8 cellular contexts compared by ENCODE assay signal in the genomic region with DNA sequence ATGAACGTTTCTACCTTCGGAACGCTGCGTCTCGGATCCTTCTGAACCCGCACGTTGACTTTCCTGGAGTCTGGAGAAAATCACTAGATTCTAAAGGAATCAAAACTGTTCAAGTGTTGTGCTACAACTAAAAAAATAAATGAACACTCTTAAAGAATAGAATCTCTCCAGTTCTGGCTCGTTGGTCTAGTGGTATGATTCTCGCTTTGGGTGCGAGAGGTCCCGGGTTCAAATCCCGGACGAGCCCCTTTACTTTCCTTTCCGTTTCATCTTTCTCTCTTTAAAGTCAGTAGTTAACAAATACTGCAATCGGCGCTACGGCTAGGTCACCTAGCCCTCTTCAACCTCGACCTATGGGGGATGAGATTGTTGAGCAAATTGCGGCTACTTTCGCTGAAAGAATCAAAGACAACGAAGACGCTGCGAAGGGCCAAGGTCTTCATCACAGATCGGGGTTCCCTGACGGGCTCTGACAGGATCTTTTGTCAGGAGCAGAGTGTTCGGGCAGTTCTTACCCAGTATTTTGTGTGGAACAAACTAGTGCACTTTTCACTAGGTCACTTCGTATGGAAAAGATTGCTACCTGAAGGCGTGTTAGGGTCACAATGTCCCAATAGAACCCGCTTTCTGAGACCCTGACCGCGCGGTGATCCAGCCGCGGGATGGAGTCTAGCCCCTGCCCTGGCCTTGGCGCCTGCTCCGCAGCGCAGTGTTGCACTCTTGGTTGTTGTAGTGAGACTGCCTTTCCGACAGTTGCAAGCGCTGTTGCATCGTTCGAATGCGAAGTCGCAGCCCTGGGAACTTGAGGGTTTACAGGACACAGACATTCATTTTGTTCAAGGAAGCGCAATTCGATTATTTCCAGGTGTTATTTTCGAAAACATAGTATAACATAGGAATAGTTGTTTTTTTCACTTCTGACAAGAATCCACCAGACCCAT. TPM values are rescaled to one million over a fixed set of nuclear protein-coding genes. Genes with fewer than 3 reads are reported as not detected.
DNase-seq lines count a peak whose midpoint lies in the region; ATAC-seq and TF ChIP-seq lines count a peak whose summit lies in the region.

No MANE protein-coding gene starts in this region.

- H3K9me3 ChIP-seq in Peyer's patch (no peaks in the 10 kb centered on the region), ovary (no peaks in the 10 kb centered on the region)

- peaks cover 0 to 22% (median 9%) of the 10 kb centered on the region in 4 donors for H3K4me1 ChIP-seq in Peyer's patch
- H3K4me1 ChIP-seq in ovary (ENCODE audit: insufficient read depth), result peaks cover 5% of the 10 kb centered on the region

- no peaks in the 10 kb centered on the region for H3K9me3 Mint-ChIP-seq in activated T-helper 17 cell treated with anti-CD3 and anti-CD28 coated beads, Interleukin-2, amount 50 U/mL, for 72 hours
- H3K9me3 Mint-ChIP-seq in glutamatergic neuron (ENCODE audit: unreplicated experiment), result peaks cover 21% of the 10 kb centered on the region

- H3K4me1 Mint-ChIP-seq in activated T-helper 17 cell treated with anti-CD3 and anti-CD28 coated beads, Interleukin-2, amount 50 U/mL, for 72 hours, result peaks cover 28% of the 10 kb centered on the region
- H3K4me1 Mint-ChIP-seq in glutamatergic neuron (ENCODE audit: low read depth, unreplicated experiment), result peaks cover 3% of the 10 kb centered on the region

- peak overlapping the region; percentile 98 for H3K27ac Mint-ChIP-seq in activated T-helper 17 cell treated with anti-CD3 and anti-CD28 coated beads, Interleukin-2, amount 50 U/mL, for 72 hours
- H3K27ac Mint-ChIP-seq in glutamatergic neuron (ENCODE audit: unreplicated experiment), result peak overlapping the region; percentile 86

- POLR2A ChIA-PET in BJ (lab: Charles Lee), result no interaction called here

- H3K27me3 ChIP-seq in BJ (ENCODE audit: control insufficient read depth, insufficient read depth, low read length) (peaks cover 3% of the 10 kb centered on the region), Peyer's patch (no peaks in the 10 kb centered on the region), ovary (no peaks in the 10 kb centered on the region)

- H3K27ac ChIP-seq in Peyer's patch, result no peak overlapping the region
- no peak overlapping the region for H3K27ac ChIP-seq in ovary

- intact Hi-C loops in ovary (cut with DNase I), result loop anchor here in 1 of 4 donors (5.0 kb wide), 1 partner anchor 49 kb away; a partner anchor contains a TSS

- no peak for TF ChIP-seq EP300 in ovary (IDR thresholded peaks at IDR 0.05)

- H3K36me3 ChIP-seq in BJ (ENCODE audit: control insufficient read depth, insufficient read depth, low read length) (no peaks in the 10 kb centered on the region), Peyer's patch (no peaks in the 10 kb centered on the region), ovary (no peaks in the 10 kb centered on the region)

- CTCF ChIA-PET in BJ (lab: Yijun Ruan, JAX), result interaction anchor here (0.5 to 2.4 kb wide), 3 partner anchors 13 to 51 kb away, joined by 3 to 13 read pairs (median 7); a partner anchor contains a TSS

- peak overlapping the region; percentile 11 for H3K4me3 ChIP-seq in BJ (ENCODE audit: low read depth, low read length)
- H3K4me3 ChIP-seq in Peyer's patch, result peak overlapping the region; percentile 20 to 46 (median 38)
- peak overlapping the region; percentile 33 for H3K4me3 ChIP-seq in ovary

- no peak for DNase-seq in BJ (ENCODE audit: low read depth)
- peak in 1 of 3 donors; percentile 63 for DNase-seq in Peyer's patch
- DNase-seq in glutamatergic neuron, result peak; percentile 57
- peak in 4 of 5 donors; percentile 47 to 81 (median 68) for DNase-seq in ovary
- DNase-seq in NCI-H187 (lab: John Stamatoyannopoulos, UW), result no peak

- no peak for TF ChIP-seq POLR2A in Peyer's patch (IDR thresholded peaks at IDR 0.05)
- TF ChIP-seq POLR2A in ovary (IDR thresholded peaks at IDR 0.05), result peak; percentile 6

- peak overlapping the region; percentile 79 for H3K4me3 Mint-ChIP-seq in activated T-helper 17 cell treated with anti-CD3 and anti-CD28 coated beads, Interleukin-2, amount 50 U/mL, for 72 hours
- H3K4me3 Mint-ChIP-seq in glutamatergic neuron (ENCODE audit: unreplicated experiment), result peak overlapping the region; percentile 91

- WGBS in ovary, 3 donors, result 2 to 3% (median 2%) methylated on average over 46 of the region's 46 CpGs

- peaks cover 18% of the 10 kb centered on the region for H3K36me3 Mint-ChIP-seq in activated T-helper 17 cell treated with anti-CD3 and anti-CD28 coated beads, Interleukin-2, amount 50 U/mL, for 72 hours (ENCODE audit: low read depth)
- no peaks in the 10 kb centered on the region for H3K36me3 Mint-ChIP-seq in glutamatergic neuron (ENCODE audit: unreplicated experiment)

- peaks cover 12% of the 10 kb centered on the region for H3K27me3 Mint-ChIP-seq in activated T-helper 17 cell treated with anti-CD3 and anti-CD28 coated beads, Interleukin-2, amount 50 U/mL, for 72 hours
- H3K27me3 Mint-ChIP-seq in glutamatergic neuron (ENCODE audit: unreplicated experiment), result peaks cover 27% of the 10 kb centered on the region

- TF ChIP-seq CTCF in BJ (IDR thresholded peaks at IDR 0.05; ENCODE audit: insufficient read depth, low read depth, low read length), result no peak
- no peak for TF ChIP-seq CTCF in Peyer's patch (IDR thresholded peaks at IDR 0.05)
- no peak for TF ChIP-seq CTCF in glutamatergic neuron (IDR thresholded peaks at IDR 0.05; ENCODE audit: partially characterized antibody, unreplicated experiment)
- TF ChIP-seq CTCF in ovary (IDR thresholded peaks at IDR 0.05), result no peak

- ATAC-seq in GM19397 (IDR thresholded peaks at IDR 0.05; ENCODE audit: unreplicated experiment), result peak; percentile 63
- ATAC-seq in HG03558 (IDR thresholded peaks at IDR 0.05; ENCODE audit: extremely low read depth, unreplicated experiment), result peak; percentile 47
- ATAC-seq in activated T-helper 17 cell treated with anti-CD3 and anti-CD28 coated beads, Interleukin-2, amount 50 U/mL, for 72 hours (replicated peaks), result peak; percentile 84

RNA-seq across cellular contexts. Expression of a gene that starts 8.4 kb away (rescaled TPM):
- polyA plus RNA-seq in BJ (2011; rRNA removed) (not detected in 2 replicates), ovary (not detected)
- not detected in 2 replicates for polyA minus RNA-seq in BJ (2011; rRNA and poly(A)+ RNA removed)
- total RNA-seq in Peyer's patch (not detected), glutamatergic neuron (ENCODE audit: unreplicated experiment) (not detected), ovary (not detected)
- not detected for total RNA-seq in activated T-helper 17 cell treated with anti-CD3 and anti-CD28 coated beads, Interleukin-2, amount 50 U/mL, for 72 hours

RNA-seq across cellular contexts. Expression of a gene that starts 41.9 kb away (rescaled TPM):
- polyA plus RNA-seq in BJ (2011; rRNA removed) (not detected in 2 replicates), ovary (not detected)
- polyA minus RNA-seq in BJ (2011; rRNA and poly(A)+ RNA removed), result not detected in 2 replicates
- total RNA-seq in Peyer's patch (not detected), glutamatergic neuron (ENCODE audit: unreplicated experiment) (not detected), ovary (not detected)
- total RNA-seq in activated T-helper 17 cell treated with anti-CD3 and anti-CD28 coated beads, Interleukin-2, amount 50 U/mL, for 72 hours, result not detected

RNA-seq across cellular contexts. Expression of a gene that starts 45.3 kb away (rescaled TPM):
- not detected in 2 replicates for polyA plus RNA-seq in BJ (2011; rRNA removed)
- not detected in 2 replicates for polyA minus RNA-seq in BJ (2011; rRNA and poly(A)+ RNA removed)
- total RNA-seq in Peyer's patch, result not detected
- not detected for total RNA-seq in activated T-helper 17 cell treated with anti-CD3 and anti-CD28 coated beads, Interleukin-2, amount 50 U/mL, for 72 hours
- total RNA-seq in glutamatergic neuron (ENCODE audit: unreplicated experiment), result not detected
- total RNA-seq in ovary, result not detected
- under 1 TPM in 1 of 2 donors, not detected in 1; 0.28 TPM for polyA plus RNA-seq in ovary

RNA-seq across cellular contexts. Expression of a gene that starts 51.3 kb away (rescaled TPM):
- polyA plus RNA-seq in BJ (2011; rRNA removed), result 38.6 and 42.4 TPM in 2 replicates
- polyA minus RNA-seq in BJ (2011; rRNA and poly(A)+ RNA removed), result 11.9 and 16.1 TPM in 2 replicates
- 10 to 100 TPM in 3 of 4 donors, 1 to 10 TPM in 1; 5.8 to 51.7 (median 33.6) TPM for total RNA-seq in Peyer's patch
- total RNA-seq in activated T-helper 17 cell treated with anti-CD3 and anti-CD28 coated beads, Interleukin-2, amount 50 U/mL, for 72 hours, result 1 to 10 TPM; 1.0 to 6.1 TPM
- total RNA-seq in glutamatergic neuron (ENCODE audit: unreplicated experiment), result 1.7 TPM
- 100 to 1,000 TPM in 3 of 7 donors, 10 to 100 TPM in 4; 42.0 to 179 (median 97.6) TPM for total RNA-seq in ovary
- polyA plus RNA-seq in ovary, result 100 to 1,000 TPM; 156 to 183 TPM

RNA-seq across cellular contexts. Expression of a gene that starts 55.5 kb away (rescaled TPM):
- polyA plus RNA-seq in BJ (2011; rRNA removed) (9.2 and 12.7 TPM in 2 replicates), ovary (10 to 100 TPM; 65.2 to 80.5 TPM)
- 3.8 and 6.9 TPM in 2 replicates for polyA minus RNA-seq in BJ (2011; rRNA and poly(A)+ RNA removed)
- total RNA-seq in Peyer's patch (10 to 100 TPM; 19.6 to 22.3 (median 20.0) TPM), glutamatergic neuron (ENCODE audit: unreplicated experiment) (1.7 TPM), ovary (10 to 100 TPM; 13.2 to 72.8 (median 39.1) TPM)
- 10 to 100 TPM in 1 of 2 donors, 1 to 10 TPM in 1; 3.6 to 11.1 TPM for total RNA-seq in activated T-helper 17 cell treated with anti-CD3 and anti-CD28 coated beads, Interleukin-2, amount 50 U/mL, for 72 hours

Comparison
In these comparisons a context has a peak if more than half of its experiments do, and no peak if none do; other contexts are left out.
1. DNase-seq: peak in glutamatergic neuron (single experiment) and ovary (4 of 5); none in BJ (single experiment) and NCI-H187 (0 of 2).
2. Peak in every context shown above with its lines, with median percentiles within 50 percentile points of each other: H3K4me3 ChIP-seq and ATAC-seq.